ENCODE assay signal across 16 cellular contexts in the genomic region with DNA sequence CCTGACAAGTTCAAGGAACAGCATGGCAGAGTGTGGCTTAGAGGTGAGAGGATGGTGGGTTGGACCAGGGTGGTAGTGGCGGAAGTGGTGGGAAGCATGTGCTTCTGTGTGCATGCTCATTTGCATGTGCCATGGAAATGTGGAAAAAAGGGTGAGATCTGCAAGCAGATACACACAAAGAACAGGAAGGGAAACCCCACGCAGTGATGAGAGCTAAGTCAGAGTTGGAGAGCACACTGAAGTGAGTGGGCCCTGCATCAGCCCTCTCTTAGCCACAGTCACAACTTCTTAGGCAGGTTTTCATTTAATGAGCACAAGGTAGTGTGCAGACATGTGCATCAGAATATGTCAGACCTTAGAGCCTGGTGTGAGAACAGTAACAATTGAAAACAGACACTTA.
"Had no signal": no experiment of that assay in that cellular context is flagged by ENCODE, and none has a peak within 500 bp of the region (broad histone marks: within the 10 kb centered on the region; RNA-seq: fewer than 3 reads in every experiment).

No MANE protein-coding gene starts in this region.

- H3K4me3 Mint-ChIP-seq: activated naive CD8-positive, alpha-beta T cell; activated T-cell treated with anti-CD3 and anti-CD28 coated beads, Interleukin-2, amount 50 U/mL, for 4 hours; natural killer cell treated with Interleukin-12 subunit alpha and Interleukin-12 subunit beta and Interleukin-15 and Interleukin-18, amount 100 ng/mL, for 72 hours had no signal

- H3K27ac Mint-ChIP-seq: activated naive CD8-positive, alpha-beta T cell; natural killer cell treated with Interleukin-12 subunit alpha and Interleukin-12 subunit beta and Interleukin-15 and Interleukin-18, amount 100 ng/mL, for 72 hours; progenitor cell of endocrine pancreas had no signal

- DNase-seq: activated gamma-delta T cell; activated T-cell treated with anti-CD3 and anti-CD28 coated beads, Interleukin-2, amount 50 U/mL, for 4 hours; amygdala; brain microvascular endothelial cell; dermis blood vessel endothelial cell; left ventricle myocardium superior; mesenchymal stem cell; nucleus accumbens; right cardiac atrium; spleen; stimulated activated naive CD4-positive, alpha-beta T cell; substantia nigra; transverse colon had no signal

- H3K27me3 Mint-ChIP-seq: activated naive CD8-positive, alpha-beta T cell; natural killer cell treated with Interleukin-12 subunit alpha and Interleukin-12 subunit beta and Interleukin-15 and Interleukin-18, amount 100 ng/mL, for 72 hours; progenitor cell of endocrine pancreas had no signal

- H3K9me3 ChIP-seq: spleen, transverse colon had no signal

- H3K36me3 Mint-ChIP-seq: activated naive CD8-positive, alpha-beta T cell; natural killer cell treated with Interleukin-12 subunit alpha and Interleukin-12 subunit beta and Interleukin-15 and Interleukin-18, amount 100 ng/mL, for 72 hours had no signal

- H3K9me3 Mint-ChIP-seq: activated T-cell treated with anti-CD3 and anti-CD28 coated beads, Interleukin-2, amount 50 U/mL, for 4 hours; natural killer cell treated with Interleukin-12 subunit alpha and Interleukin-12 subunit beta and Interleukin-15 and Interleukin-18, amount 100 ng/mL, for 72 hours had no signal

- ATAC-seq: left ventricle myocardium superior, right cardiac atrium had no signal
